17 cellular contexts compared by ENCODE assay signal in the genomic region with DNA sequence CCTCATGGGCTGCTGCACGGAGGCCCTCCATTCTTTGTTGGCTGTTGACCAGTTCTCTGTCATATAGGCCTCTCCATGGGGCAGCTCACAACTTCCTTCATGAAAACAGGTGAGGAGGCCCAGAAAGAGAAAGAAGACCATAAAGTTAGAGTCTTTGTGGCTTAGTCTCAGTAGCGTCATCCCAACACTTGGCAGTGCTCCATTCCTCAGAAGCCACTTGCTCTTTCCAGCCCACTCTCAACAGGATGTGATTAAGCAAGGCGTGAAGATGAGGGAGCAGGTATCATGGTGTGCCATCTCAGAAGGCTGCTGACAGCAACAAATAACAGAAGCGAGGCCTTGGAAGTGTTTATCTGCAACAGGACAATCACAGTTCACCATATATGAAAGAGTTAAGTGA. TPM values are rescaled to one million over a fixed set of nuclear protein-coding genes. Genes with fewer than 3 reads are reported as not detected.
"Had no signal": no experiment of that assay in that cellular context is flagged by ENCODE, and none has a peak within 500 bp of the region (broad histone marks: within the 10 kb centered on the region; RNA-seq: fewer than 3 reads in every experiment).

No MANE protein-coding gene starts in this region.

RNA-seq across cellular contexts. Expression of gene VCX3B, which starts 30.4 kb away (rescaled TPM):
- total RNA-seq: kidney epithelial cell; left ventricle myocardium inferior; lung; mucosa of gallbladder; naive thymus-derived CD8-positive, alpha-beta T cell; occipital lobe; osteocyte; posterior vena cava; psoas muscle; sigmoid colon; spleen; subcutaneous adipose tissue; suprapubic skin; thoracic aorta; upper lobe of right lung; uterus had no signal
- polyA plus RNA-seq: lung; naive thymus-derived CD8-positive, alpha-beta T cell; sigmoid colon; small intestine had no signal
